In genomic region chr11:16739326-16739875, GRCh38 we compare ENCODE assay signal across 10 cellular contexts. TPM values are rescaled to one million over a fixed set of nuclear protein-coding genes. Genes with fewer than 3 reads are reported as not detected.
DNase-seq lines count a peak whose midpoint lies in the region; ATAC-seq and TF ChIP-seq lines count a peak whose summit lies in the region.
"Had no signal": no experiment of that assay in that cellular context is flagged by ENCODE, and none has a peak within 500 bp of the region (broad histone marks: within the 10 kb centered on the region; RNA-seq: fewer than 3 reads in every experiment).

No MANE protein-coding gene starts in this region.

- H3K4me1 Mint-ChIP-seq in activated naive CD8-positive, alpha-beta T cell treated with anti-CD3 and anti-CD28 coated beads, Interleukin-2, amount 50 U/mL, for 24 hours: peaks cover 31% of the 10 kb centered on the region

- no peak overlapping the region for H3K27ac Mint-ChIP-seq in activated naive CD8-positive, alpha-beta T cell treated with anti-CD3 and anti-CD28 coated beads, Interleukin-2, amount 50 U/mL, for 24 hours
- H3K27ac Mint-ChIP-seq: IgD-negative memory B cell had no signal

- peak overlapping the region; percentile 64 for H3K27ac ChIP-seq in DOHH2 (ENCODE audit: low read depth, low read length)
- peak overlapping the region; percentile 48 to 77 for H3K27ac ChIP-seq in ovary

- H3K9me2 ChIP-seq in DOHH2 (replicated peaks; ENCODE audit: control insufficient read depth, low read length): no peaks in the 10 kb centered on the region

- peak overlapping the region; percentile 87 for H3K4me3 ChIP-seq in DOHH2 (ENCODE audit: low read length)
- peak overlapping the region; percentile 80 for H3K4me3 ChIP-seq in epithelial cell of proximal tubule (ENCODE audit: low read depth, low read length)
- H3K4me3 ChIP-seq in ovary: peak overlapping the region; percentile 97

- TF ChIP-seq CTCF in DOHH2 (IDR thresholded peaks at IDR 0.05; ENCODE audit: low read depth, low read length, poor library complexity, severe bottlenecking) (no peak), epithelial cell of proximal tubule (conservative IDR thresholded peaks at IDR 0.05; ENCODE audit: low read depth, low read length) (no peak), ovary (IDR thresholded peaks at IDR 0.05) (no peak)

- H3K4me1 ChIP-seq in DOHH2 (ENCODE audit: control insufficient read depth, low read length) (peaks cover 33% of the 10 kb centered on the region), ovary (ENCODE audit: insufficient read depth) (peaks cover 10% of the 10 kb centered on the region)

- H3K9me3 ChIP-seq in DOHH2 (ENCODE audit: control insufficient read depth, insufficient read depth, low read length) (no peaks in the 10 kb centered on the region), ovary (no peaks in the 10 kb centered on the region)

- H3F3A ChIP-seq in DOHH2 (ENCODE audit: control insufficient read depth, insufficient read depth): no peaks in the 10 kb centered on the region

- peaks cover 22% of the 10 kb centered on the region for H3K36me3 Mint-ChIP-seq in activated naive CD8-positive, alpha-beta T cell treated with anti-CD3 and anti-CD28 coated beads, Interleukin-2, amount 50 U/mL, for 24 hours (ENCODE audit: low read depth)
- H3K36me3 Mint-ChIP-seq: IgD-negative memory B cell had no signal

- H4K20me1 ChIP-seq in DOHH2 (ENCODE audit: control insufficient read depth, insufficient read depth, low read depth, low read length): peaks cover 22% of the 10 kb centered on the region

- H3K27me3 Mint-ChIP-seq in activated naive CD8-positive, alpha-beta T cell treated with anti-CD3 and anti-CD28 coated beads, Interleukin-2, amount 50 U/mL, for 24 hours: no peaks in the 10 kb centered on the region
- H3K27me3 Mint-ChIP-seq: IgD-negative memory B cell had no signal

- H3K27me3 ChIP-seq in DOHH2 (ENCODE audit: control insufficient read depth, low read length) (no peaks in the 10 kb centered on the region), ovary (no peaks in the 10 kb centered on the region)

- intact Hi-C loops in ovary (cut with DNase I): no loop called here

- 3 to 7% (median 3%) methylated on average over 20 of the region's 20 CpGs for WGBS in ovary, 3 donors

- no peak for TF ChIP-seq EP300 in ovary (IDR thresholded peaks at IDR 0.05)

- H3K9me3 Mint-ChIP-seq in activated naive CD8-positive, alpha-beta T cell treated with anti-CD3 and anti-CD28 coated beads, Interleukin-2, amount 50 U/mL, for 24 hours: no peaks in the 10 kb centered on the region
- H3K9me3 Mint-ChIP-seq: IgD-negative memory B cell had no signal

- DNase-seq in NCI-H2227 treated with DMSO at 0.1 percent for 48 hours (lab: John Stamatoyannopoulos, UW): peak; percentile 49
- DNase-seq in epithelial cell of proximal tubule (ENCODE audit: low read depth): no peak
- DNase-seq in ovary: no peak
- DNase-seq in NCI-H2171 treated with DMSO at 0.1 percent for 48 hours (lab: John Stamatoyannopoulos, UW): no peak
- DNase-seq in activated naive CD8-positive, alpha-beta T cell treated with anti-CD3 and anti-CD28 coated beads, Interleukin-2, amount 50 U/mL, for 24 hours: no peak
- DNase-seq: left cardiac atrium had no signal

- no peak for ATAC-seq in GM21737 (IDR thresholded peaks at IDR 0.05; ENCODE audit: unreplicated experiment)
- no peak for ATAC-seq in activated naive CD8-positive, alpha-beta T cell treated with anti-CD3 and anti-CD28 coated beads, Interleukin-2, amount 50 U/mL, for 24 hours
- ATAC-seq in GM21529 (IDR thresholded peaks at IDR 0.05; ENCODE audit: unreplicated experiment): no peak

- peak overlapping the region; percentile 53 for H3K4me2 ChIP-seq in DOHH2 (ENCODE audit: low read length)

- no peak for TF ChIP-seq POLR2A in ovary (IDR thresholded peaks at IDR 0.05)

- peaks cover 64% of the 10 kb centered on the region for H3K79me2 ChIP-seq in DOHH2 (ENCODE audit: control insufficient read depth, low read length)

- H3K4me3 Mint-ChIP-seq in activated naive CD8-positive, alpha-beta T cell treated with anti-CD3 and anti-CD28 coated beads, Interleukin-2, amount 50 U/mL, for 24 hours: no peak overlapping the region
- H3K4me3 Mint-ChIP-seq: IgD-negative memory B cell had no signal

- H3K36me3 ChIP-seq in DOHH2 (ENCODE audit: control insufficient read depth, low read length): peaks cover 48% of the 10 kb centered on the region
- no peaks in the 10 kb centered on the region for H3K36me3 ChIP-seq in ovary

RNA-seq across cellular contexts. Expression of gene C11orf58, which starts 1.0 kb away (rescaled TPM):
- total RNA-seq in epithelial cell of proximal tubule: 153 and 166 TPM in 2 replicates
- 100 to 1,000 TPM; 131 to 161 (median 144) TPM for total RNA-seq in ovary
- 100 to 1,000 TPM; 166 to 175 TPM for polyA plus RNA-seq in ovary
